In genomic region chr2:173815778-173816177, GRCh38 we compare ENCODE assay signal across 21 cellular contexts.
"Had no signal": no experiment of that assay in that cellular context is flagged by ENCODE, and none has a peak within 500 bp of the region (broad histone marks: within the 10 kb centered on the region; RNA-seq: fewer than 3 reads in every experiment).

No MANE protein-coding gene starts in this region.

- H3K36me3 ChIP-seq: colonic mucosa, heart left ventricle, neutrophil, spleen, thoracic aorta, transverse colon had no signal

- H3K9me3 Mint-ChIP-seq: naive thymus-derived CD8-positive, alpha-beta T cell; stimulated activated naive B cell treated with anti-CD40 and anti-IgM and Interleukin-4, amounts not matched to agents 10 μg/mL and 1 μg/mL and 100 μg/mL, for 72 hours; stimulated activated naive CD8-positive, alpha-beta T cell treated with anti-CD3 and anti-CD28 coated beads, Interleukin-15, amount 100 ng/mL, for 72 hours had no signal

- H3K4me3 ChIP-seq: colonic mucosa, heart left ventricle, mucosa of descending colon, psoas muscle, spleen, thoracic aorta, transverse colon had no signal

- H3K27ac ChIP-seq: colonic mucosa, heart left ventricle, neutrophil, psoas muscle, spleen, thoracic aorta, transverse colon had no signal

- H3K36me3 Mint-ChIP-seq: naive thymus-derived CD8-positive, alpha-beta T cell; stimulated activated naive B cell treated with anti-CD40 and anti-IgM and Interleukin-4, amounts not matched to agents 10 μg/mL and 1 μg/mL and 100 μg/mL, for 72 hours had no signal

- H3K4me1 Mint-ChIP-seq: naive thymus-derived CD8-positive, alpha-beta T cell; stimulated activated naive B cell treated with anti-CD40 and anti-IgM and Interleukin-4, amounts not matched to agents 10 μg/mL and 1 μg/mL and 100 μg/mL, for 72 hours; stimulated activated naive CD8-positive, alpha-beta T cell treated with anti-CD3 and anti-CD28 coated beads, Interleukin-15, amount 100 ng/mL, for 72 hours had no signal

- H3K4me1 ChIP-seq: colonic mucosa, heart left ventricle, psoas muscle, spleen, transverse colon had no signal

- H3K4me3 Mint-ChIP-seq: naive thymus-derived CD8-positive, alpha-beta T cell; stimulated activated naive B cell treated with anti-CD40 and anti-IgM and Interleukin-4, amounts not matched to agents 10 μg/mL and 1 μg/mL and 100 μg/mL, for 72 hours; stimulated activated naive CD8-positive, alpha-beta T cell treated with anti-CD3 and anti-CD28 coated beads, Interleukin-15, amount 100 ng/mL, for 72 hours had no signal

- DNase-seq: colonic mucosa; dermis blood vessel endothelial cell; erythroblast; heart left ventricle; hypothalamus; mucosa of descending colon; naive thymus-derived CD8-positive, alpha-beta T cell; psoas muscle; retina; spleen; stimulated activated CD4-positive, alpha-beta T cell treated with anti-CD3 and anti-CD28 coated beads, Interleukin-2, amount 100 ng/mL, for 24 hours; stimulated activated CD4-positive, alpha-beta T cell treated with anti-CD3 and anti-CD28 coated beads, Interleukin-4, amount 100 ng/mL, for 4 hours; stimulated activated naive B cell treated with anti-CD40 and anti-IgM and Interleukin-4, amounts not matched to agents 10 μg/mL and 1 μg/mL and 100 μg/mL, for 72 hours; stimulated activated naive CD8-positive, alpha-beta T cell treated with anti-CD3 and anti-CD28 coated beads, Interleukin-15, amount 100 ng/mL, for 72 hours; transverse colon had no signal

- H3K27me3 Mint-ChIP-seq: stimulated activated naive CD8-positive, alpha-beta T cell treated with anti-CD3 and anti-CD28 coated beads, Interleukin-15, amount 100 ng/mL, for 72 hours had no signal

- H3K27me3 ChIP-seq: colonic mucosa, spleen, transverse colon had no signal

- ATAC-seq: heart left ventricle; left lobe of liver; mucosa of descending colon; naive thymus-derived CD8-positive, alpha-beta T cell; psoas muscle; sciatic nerve; stimulated activated naive B cell treated with anti-CD40 and anti-IgM and Interleukin-4, amounts not matched to agents 10 μg/mL and 1 μg/mL and 100 μg/mL, for 72 hours; stimulated activated naive CD8-positive, alpha-beta T cell treated with anti-CD3 and anti-CD28 coated beads, Interleukin-15, amount 100 ng/mL, for 72 hours had no signal

- FAIRE-seq: frontal cortex, islet of Langerhans had no signal

- H3K27ac Mint-ChIP-seq: naive thymus-derived CD8-positive, alpha-beta T cell; stimulated activated naive B cell treated with anti-CD40 and anti-IgM and Interleukin-4, amounts not matched to agents 10 μg/mL and 1 μg/mL and 100 μg/mL, for 72 hours; stimulated activated naive CD8-positive, alpha-beta T cell treated with anti-CD3 and anti-CD28 coated beads, Interleukin-15, amount 100 ng/mL, for 72 hours had no signal

- H3K9me3 ChIP-seq: colonic mucosa, heart left ventricle, mucosa of descending colon, neutrophil, psoas muscle, spleen, thoracic aorta, transverse colon had no signal
